ENCODE assay signal across 10 cellular contexts in genomic region chr2:231929961-231930600, GRCh38. TPM values are rescaled to one million over a fixed set of nuclear protein-coding genes. Genes with fewer than 3 reads are reported as not detected.
DNase-seq lines count a peak whose midpoint lies in the region; TF ChIP-seq lines count a peak whose summit lies in the region.
"Had no signal": no experiment of that assay in that cellular context is flagged by ENCODE, and none has a peak within 500 bp of the region (broad histone marks: within the 10 kb centered on the region; RNA-seq: fewer than 3 reads in every experiment).

No MANE protein-coding gene starts in this region.

- H3K36me3 ChIP-seq in A673 (ENCODE audit: insufficient read depth, low read length, poor library complexity, severe bottlenecking) (no peaks in the 10 kb centered on the region), right atrium auricular region (no peaks in the 10 kb centered on the region)

- H3K4me3 ChIP-seq in A673 (ENCODE audit: low read depth, low read length, poor library complexity, severe bottlenecking) (no peak overlapping the region), right atrium auricular region (no peak overlapping the region)

- H3K4me1 ChIP-seq in A673 (ENCODE audit: insufficient read depth, low read length, poor library complexity, severe bottlenecking): peaks cover 14% of the 10 kb centered on the region
- H3K4me1 ChIP-seq in right atrium auricular region: peaks cover 0 to 26% of the 10 kb centered on the region in 2 donors

- POLR2A ChIA-PET in A673 (lab: Charles Lee; ENCODE audit: low non-redundant PET): no interaction called here

- TF ChIP-seq CTCF in A673 (conservative IDR thresholded peaks at IDR 0.05; ENCODE audit: low read depth, low read length) (peak; percentile 65), GM12874 (IDR thresholded peaks at IDR 0.05; ENCODE audit: insufficient read depth, low read depth, low read length) (peak; percentile 73), right atrium auricular region (IDR thresholded peaks at IDR 0.05) (peak in 1 of 2 donors; percentile 37)

- no peaks in the 10 kb centered on the region for H3K9me3 ChIP-seq in A673 (ENCODE audit: low read depth, low read length, poor library complexity, severe bottlenecking)
- H3K9me3 ChIP-seq in right atrium auricular region: no peaks in the 10 kb centered on the region

- H3K27me3 ChIP-seq in A673 (replicated peaks; ENCODE audit: insufficient read depth, low read depth, low read length, poor library complexity) (peaks cover 23% of the 10 kb centered on the region), right atrium auricular region (peaks cover 6 to 8% of the 10 kb centered on the region in 2 donors)

- intact Hi-C loops in A673 (cut with micrococcal nuclease; ENCODE audit: unreplicated experiment): loop anchor here (10.0 kb wide), 1 partner anchor 365 kb away; no protein-coding TSS in a partner anchor

- CTCF ChIA-PET in A673 (lab: Charles Lee): interaction anchor here (0.5 to 1.2 kb wide), 2 partner anchors 44 to 212 kb away, joined by 3 to 4 read pairs; no protein-coding TSS in a partner anchor

- no TSS peak for BruUV-seq in A673 (replicated peaks; lab: Mats Ljungman, UMichigan)

- peak; percentile 48 for DNase-seq in A673 (ENCODE audit: low spot score)
- DNase-seq in UCSD-AML1 (lab: John Stamatoyannopoulos, UW; ENCODE audit: unreplicated experiment): peak; percentile 36
- DNase-seq in right atrium auricular region (ENCODE audit: low spot score): peak; percentile 56
- DNase-seq in RKO (ENCODE audit: low spot score): no peak
- no peak for DNase-seq in SKM-1 (lab: John Stamatoyannopoulos, UW; ENCODE audit: unreplicated experiment)
- DNase-seq in cerebellar cortex (ENCODE audit: low spot score): no peak
- DNase-seq in NCI-H226: no peak
- DNase-seq: activated naive CD4-positive, alpha-beta T cell treated with anti-CD3 and anti-CD28 coated beads, Interleukin-2, amount 50 U/mL, for 16 hours; Kasumi-1 had no signal

- H3K27ac ChIP-seq in A673 (ENCODE audit: low read depth, low read length, poor library complexity, severe bottlenecking): no peak overlapping the region
- H3K27ac ChIP-seq in right atrium auricular region: no peak overlapping the region

RNA-seq across cellular contexts. Expression of gene NPPC, which starts 3.9 kb away (rescaled TPM):
- total RNA-seq in A673 (2021) (not detected in 2 replicates), right atrium auricular region (1 to 10 TPM in 1 of 2 donors, under 1 TPM in 1; 0.82 to 1.1 TPM)

RNA-seq across cellular contexts. Expression of gene DIS3L2, which starts 31.4 kb away (rescaled TPM):
- total RNA-seq in A673 (2021): 38.7 and 45.1 TPM in 2 replicates
- 10 to 100 TPM; 19.6 to 22.1 TPM for total RNA-seq in right atrium auricular region

Comparison
In these comparisons a context has a peak if more than half of its experiments do, and no peak if none do; other contexts are left out.
1. DNase-seq: peak in A673 (single experiment), UCSD-AML1 (single experiment) and right atrium auricular region (single experiment); none in RKO (single experiment), SKM-1 (single experiment), cerebellar cortex (single experiment) and NCI-H226 (single experiment).